In the genomic region with DNA sequence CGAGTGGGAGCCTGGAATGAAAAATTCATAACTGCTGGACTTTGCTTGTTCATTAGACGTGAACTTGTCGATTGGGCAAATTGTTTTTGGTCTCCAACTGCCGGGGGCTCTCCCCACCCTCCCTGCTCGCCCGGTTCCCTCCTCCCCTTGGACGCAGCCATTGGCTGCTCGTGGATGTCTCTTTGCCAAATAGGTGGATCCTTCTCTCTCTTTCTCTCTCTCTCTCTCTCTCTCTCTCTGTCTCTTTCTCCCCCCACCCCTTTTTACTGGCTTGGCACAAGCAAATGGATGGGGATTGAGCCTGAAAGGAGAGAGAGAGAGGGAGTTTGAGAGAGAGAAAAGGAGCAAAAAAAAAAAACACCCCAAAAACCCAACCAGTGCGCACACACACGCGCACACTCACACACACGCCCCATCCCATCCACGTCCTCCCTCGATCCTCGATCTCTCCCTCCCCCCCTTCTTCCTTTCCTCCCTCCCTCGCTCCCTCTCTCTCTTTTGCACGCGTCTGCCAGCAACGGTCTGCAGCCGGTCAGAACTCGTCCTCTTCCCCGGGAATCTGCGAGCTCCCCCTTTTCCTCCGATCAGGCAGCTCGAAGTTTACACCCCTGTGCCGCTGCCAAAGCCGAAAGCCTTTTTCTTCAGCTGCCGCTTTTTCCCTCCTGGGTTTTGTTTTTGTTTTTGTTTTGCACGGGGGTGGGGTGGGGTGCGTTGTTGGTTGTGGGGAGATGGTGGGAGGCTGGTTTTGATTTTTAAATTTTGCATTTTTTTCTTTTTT, we compare ENCODE assay signal across 1 cellular context.
TF ChIP-seq lines count a peak whose summit lies in the region.

No MANE protein-coding gene starts in this region.

TF ChIP-seq in HepG2, 621 proteins besides CTCF, POLR2A, EP300 and RAD21 (continued from another document and continues in another):
- TF ChIP-seq, protein P1, sequence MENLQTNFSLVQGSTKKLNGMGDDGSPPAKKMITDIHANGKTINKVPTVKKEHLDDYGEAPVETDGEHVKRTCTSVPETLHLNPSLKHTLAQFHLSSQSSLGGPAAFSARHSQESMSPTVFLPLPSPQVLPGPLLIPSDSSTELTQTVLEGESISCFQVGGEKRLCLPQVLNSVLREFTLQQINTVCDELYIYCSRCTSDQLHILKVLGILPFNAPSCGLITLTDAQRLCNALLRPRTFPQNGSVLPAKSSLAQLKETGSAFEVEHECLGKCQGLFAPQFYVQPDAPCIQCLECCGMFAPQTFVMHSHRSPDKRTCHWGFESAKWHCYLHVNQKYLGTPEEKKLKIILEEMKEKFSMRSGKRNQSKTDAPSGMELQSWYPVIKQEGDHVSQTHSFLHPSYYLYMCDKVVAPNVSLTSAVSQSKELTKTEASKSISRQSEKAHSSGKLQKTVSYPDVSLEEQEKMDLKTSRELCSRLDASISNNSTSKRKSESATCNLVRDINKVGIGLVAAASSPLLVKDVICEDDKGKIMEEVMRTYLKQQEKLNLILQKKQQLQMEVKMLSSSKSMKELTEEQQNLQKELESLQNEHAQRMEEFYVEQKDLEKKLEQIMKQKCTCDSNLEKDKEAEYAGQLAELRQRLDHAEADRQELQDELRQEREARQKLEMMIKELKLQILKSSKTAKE (CRISPR knock-in tag; IDR thresholded peaks at IDR 0.05; ENCODE audit: borderline replicate concordance) = no peak
- TF ChIP-seq SRY (CRISPR knock-in tag; IDR thresholded peaks at IDR 0.05) = no peak
- no peak for TF ChIP-seq ZNF235 (CRISPR knock-in tag; IDR thresholded peaks at IDR 0.05; ENCODE audit: borderline replicate concordance)
- TF ChIP-seq SRF (IDR thresholded peaks at IDR 0.05; ENCODE audit: low read depth, low read length) = no peak
- TF ChIP-seq, protein P2, sequence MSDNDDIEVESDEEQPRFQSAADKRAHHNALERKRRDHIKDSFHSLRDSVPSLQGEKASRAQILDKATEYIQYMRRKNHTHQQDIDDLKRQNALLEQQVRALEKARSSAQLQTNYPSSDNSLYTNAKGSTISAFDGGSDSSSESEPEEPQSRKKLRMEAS (IDR thresholded peaks at IDR 0.05) = peak; percentile 78
- no peak for TF ChIP-seq HHEX (CRISPR knock-in tag; IDR thresholded peaks at IDR 0.05)
- peak; percentile 16 for TF ChIP-seq TEAD3 (CRISPR knock-in tag; optimal IDR thresholded peaks at IDR 0.05; ENCODE audit: borderline replicate concordance)
- no peak for TF ChIP-seq ZNF766 (CRISPR knock-in tag; IDR thresholded peaks at IDR 0.05; ENCODE audit: borderline replicate concordance)
- peak; percentile 43; the same call in 1 of the 2 replicates for TF ChIP-seq TAF1 (CRISPR knock-in tag; IDR thresholded peaks at IDR 0.05)
- TF ChIP-seq CC2D1A (CRISPR knock-in tag; IDR thresholded peaks at IDR 0.05) = no peak
- TF ChIP-seq EEA1 (CRISPR knock-in tag; IDR thresholded peaks at IDR 0.05; ENCODE audit: borderline replicate concordance) = no peak
- TF ChIP-seq, protein P3, sequence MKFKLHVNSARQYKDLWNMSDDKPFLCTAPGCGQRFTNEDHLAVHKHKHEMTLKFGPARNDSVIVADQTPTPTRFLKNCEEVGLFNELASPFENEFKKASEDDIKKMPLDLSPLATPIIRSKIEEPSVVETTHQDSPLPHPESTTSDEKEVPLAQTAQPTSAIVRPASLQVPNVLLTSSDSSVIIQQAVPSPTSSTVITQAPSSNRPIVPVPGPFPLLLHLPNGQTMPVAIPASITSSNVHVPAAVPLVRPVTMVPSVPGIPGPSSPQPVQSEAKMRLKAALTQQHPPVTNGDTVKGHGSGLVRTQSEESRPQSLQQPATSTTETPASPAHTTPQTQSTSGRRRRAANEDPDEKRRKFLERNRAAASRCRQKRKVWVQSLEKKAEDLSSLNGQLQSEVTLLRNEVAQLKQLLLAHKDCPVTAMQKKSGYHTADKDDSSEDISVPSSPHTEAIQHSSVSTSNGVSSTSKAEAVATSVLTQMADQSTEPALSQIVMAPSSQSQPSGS (CRISPR knock-in tag; IDR thresholded peaks at IDR 0.05) = no peak
- peak; percentile 37; the same call in 1 of the 2 replicates for TF ChIP-seq KAT8 (CRISPR knock-in tag; IDR thresholded peaks at IDR 0.05)
- peak; percentile 89 for TF ChIP-seq SALL1 (CRISPR knock-in tag; IDR thresholded peaks at IDR 0.05)
- no peak for TF ChIP-seq HNRNPUL1 (IDR thresholded peaks at IDR 0.05; ENCODE audit: low read depth, low read length)
- no peak for TF ChIP-seq ATF7-NPFF (CRISPR knock-in tag; IDR thresholded peaks at IDR 0.05; ENCODE audit: low read depth)
- TF ChIP-seq TOE1 (CRISPR knock-in tag; IDR thresholded peaks at IDR 0.05) = no peak
- no peak for TF ChIP-seq TRIM24 (CRISPR knock-in tag; IDR thresholded peaks at IDR 0.05)
- TF ChIP-seq ZNF274 (CRISPR knock-in tag; IDR thresholded peaks at IDR 0.05) = peak; percentile 61; the same call in 1 of the 2 replicates
- TF ChIP-seq FOXC1 (CRISPR knock-in tag; IDR thresholded peaks at IDR 0.05; ENCODE audit: borderline replicate concordance) = 0 out of 2 replicates have a peak, but pooled peaks have one; percentile 40
- TF ChIP-seq ZNF598 (CRISPR knock-in tag; IDR thresholded peaks at IDR 0.05; ENCODE audit: borderline replicate concordance) = no peak
- no peak for TF ChIP-seq BORCS8-MEF2B (CRISPR knock-in tag; IDR thresholded peaks at IDR 0.05)
- TF ChIP-seq NKX3-1 (CRISPR knock-in tag; IDR thresholded peaks at IDR 0.05) = no peak
- no peak for TF ChIP-seq ZNF772 (CRISPR knock-in tag; IDR thresholded peaks at IDR 0.05)
- no peak for TF ChIP-seq MLLT10 (CRISPR knock-in tag; IDR thresholded peaks at IDR 0.05)
- TF ChIP-seq BRD4 (CRISPR knock-in tag; IDR thresholded peaks at IDR 0.05) = no peak
- TF ChIP-seq, protein P4, sequence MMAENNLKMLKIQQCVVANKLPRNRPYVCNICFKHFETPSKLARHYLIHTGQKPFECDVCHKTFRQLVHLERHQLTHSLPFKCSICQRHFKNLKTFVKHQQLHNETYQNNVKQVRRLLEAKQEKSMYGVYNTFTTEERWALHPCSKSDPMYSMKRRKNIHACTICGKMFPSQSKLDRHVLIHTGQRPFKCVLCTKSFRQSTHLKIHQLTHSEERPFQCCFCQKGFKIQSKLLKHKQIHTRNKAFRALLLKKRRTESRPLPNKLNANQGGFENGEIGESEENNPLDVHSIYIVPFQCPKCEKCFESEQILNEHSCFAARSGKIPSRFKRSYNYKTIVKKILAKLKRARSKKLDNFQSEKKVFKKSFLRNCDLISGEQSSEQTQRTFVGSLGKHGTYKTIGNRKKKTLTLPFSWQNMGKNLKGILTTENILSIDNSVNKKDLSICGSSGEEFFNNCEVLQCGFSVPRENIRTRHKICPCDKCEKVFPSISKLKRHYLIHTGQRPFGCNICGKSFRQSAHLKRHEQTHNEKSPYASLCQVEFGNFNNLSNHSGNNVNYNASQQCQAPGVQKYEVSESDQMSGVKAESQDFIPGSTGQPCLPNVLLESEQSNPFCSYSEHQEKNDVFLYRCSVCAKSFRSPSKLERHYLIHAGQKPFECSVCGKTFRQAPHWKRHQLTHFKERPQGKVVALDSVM (CRISPR knock-in tag; IDR thresholded peaks at IDR 0.05) = no peak
- TF ChIP-seq ZNF510 (CRISPR knock-in tag; IDR thresholded peaks at IDR 0.05; ENCODE audit: low read depth) = no peak
- no peak for TF ChIP-seq ZNF33A (CRISPR knock-in tag; IDR thresholded peaks at IDR 0.05; ENCODE audit: borderline replicate concordance)
- no peak for TF ChIP-seq ZNF224 (CRISPR knock-in tag; IDR thresholded peaks at IDR 0.05)
- no peak for TF ChIP-seq SSRP1 (CRISPR knock-in tag; IDR thresholded peaks at IDR 0.05)
- no peak for TF ChIP-seq NPAS2 (CRISPR knock-in tag; IDR thresholded peaks at IDR 0.05; ENCODE audit: borderline replicate concordance)
- TF ChIP-seq, protein P5, sequence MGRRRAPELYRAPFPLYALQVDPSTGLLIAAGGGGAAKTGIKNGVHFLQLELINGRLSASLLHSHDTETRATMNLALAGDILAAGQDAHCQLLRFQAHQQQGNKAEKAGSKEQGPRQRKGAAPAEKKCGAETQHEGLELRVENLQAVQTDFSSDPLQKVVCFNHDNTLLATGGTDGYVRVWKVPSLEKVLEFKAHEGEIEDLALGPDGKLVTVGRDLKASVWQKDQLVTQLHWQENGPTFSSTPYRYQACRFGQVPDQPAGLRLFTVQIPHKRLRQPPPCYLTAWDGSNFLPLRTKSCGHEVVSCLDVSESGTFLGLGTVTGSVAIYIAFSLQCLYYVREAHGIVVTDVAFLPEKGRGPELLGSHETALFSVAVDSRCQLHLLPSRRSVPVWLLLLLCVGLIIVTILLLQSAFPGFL (CRISPR knock-in tag; IDR thresholded peaks at IDR 0.05) = no peak
- TF ChIP-seq ZNF644 (CRISPR knock-in tag; IDR thresholded peaks at IDR 0.05; ENCODE audit: low read depth) = no peak
- TF ChIP-seq ZNF614 (CRISPR knock-in tag; IDR thresholded peaks at IDR 0.05; ENCODE audit: borderline replicate concordance) = peak; percentile 17; the same call in 1 of the 2 replicates
- TF ChIP-seq HCFC1 (IDR thresholded peaks at IDR 0.05; ENCODE audit: low read depth, low read length) = no peak
- TF ChIP-seq, protein P6, sequence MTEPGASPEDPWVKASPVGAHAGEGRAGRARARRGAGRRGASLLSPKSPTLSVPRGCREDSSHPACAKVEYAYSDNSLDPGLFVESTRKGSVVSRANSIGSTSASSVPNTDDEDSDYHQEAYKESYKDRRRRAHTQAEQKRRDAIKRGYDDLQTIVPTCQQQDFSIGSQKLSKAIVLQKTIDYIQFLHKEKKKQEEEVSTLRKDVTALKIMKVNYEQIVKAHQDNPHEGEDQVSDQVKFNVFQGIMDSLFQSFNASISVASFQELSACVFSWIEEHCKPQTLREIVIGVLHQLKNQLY (CRISPR knock-in tag; IDR thresholded peaks at IDR 0.05) = 0 out of 2 replicates have a peak, but pooled peaks have one; percentile 30
- TF ChIP-seq, protein P7, sequence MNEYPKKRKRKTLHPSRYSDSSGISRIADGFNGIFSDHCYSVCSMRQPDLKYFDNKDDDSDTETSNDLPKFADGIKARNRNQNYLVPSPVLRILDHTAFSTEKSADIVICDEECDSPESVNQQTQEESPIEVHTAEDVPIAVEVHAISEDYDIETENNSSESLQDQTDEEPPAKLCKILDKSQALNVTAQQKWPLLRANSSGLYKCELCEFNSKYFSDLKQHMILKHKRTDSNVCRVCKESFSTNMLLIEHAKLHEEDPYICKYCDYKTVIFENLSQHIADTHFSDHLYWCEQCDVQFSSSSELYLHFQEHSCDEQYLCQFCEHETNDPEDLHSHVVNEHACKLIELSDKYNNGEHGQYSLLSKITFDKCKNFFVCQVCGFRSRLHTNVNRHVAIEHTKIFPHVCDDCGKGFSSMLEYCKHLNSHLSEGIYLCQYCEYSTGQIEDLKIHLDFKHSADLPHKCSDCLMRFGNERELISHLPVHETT (CRISPR knock-in tag; conservative IDR thresholded peaks at IDR 0.05) = 0 out of 2 replicates have a peak, but pooled peaks have one; percentile 43
- TF ChIP-seq NCOA2 (CRISPR knock-in tag; IDR thresholded peaks at IDR 0.05) = 0 out of 2 replicates have a peak, but pooled peaks have one; percentile 9
- no peak for TF ChIP-seq RAD51 (IDR thresholded peaks at IDR 0.05; ENCODE audit: borderline replicate concordance)
- no peak for TF ChIP-seq ZNF292 (CRISPR knock-in tag; IDR thresholded peaks at IDR 0.05; ENCODE audit: borderline replicate concordance, low read depth)
- TF ChIP-seq MXI1 (IDR thresholded peaks at IDR 0.05; ENCODE audit: borderline replicate concordance, low read depth, low read length) = no peak; the same call in 2 of the 3 replicates
- TF ChIP-seq PPARG (CRISPR knock-in tag; conservative IDR thresholded peaks at IDR 0.05) = no peak
- no peak for TF ChIP-seq JUN (CRISPR knock-in tag; IDR thresholded peaks at IDR 0.05)
- TF ChIP-seq DNMT1 (CRISPR knock-in tag; IDR thresholded peaks at IDR 0.05) = no peak
- TF ChIP-seq, protein P8, sequence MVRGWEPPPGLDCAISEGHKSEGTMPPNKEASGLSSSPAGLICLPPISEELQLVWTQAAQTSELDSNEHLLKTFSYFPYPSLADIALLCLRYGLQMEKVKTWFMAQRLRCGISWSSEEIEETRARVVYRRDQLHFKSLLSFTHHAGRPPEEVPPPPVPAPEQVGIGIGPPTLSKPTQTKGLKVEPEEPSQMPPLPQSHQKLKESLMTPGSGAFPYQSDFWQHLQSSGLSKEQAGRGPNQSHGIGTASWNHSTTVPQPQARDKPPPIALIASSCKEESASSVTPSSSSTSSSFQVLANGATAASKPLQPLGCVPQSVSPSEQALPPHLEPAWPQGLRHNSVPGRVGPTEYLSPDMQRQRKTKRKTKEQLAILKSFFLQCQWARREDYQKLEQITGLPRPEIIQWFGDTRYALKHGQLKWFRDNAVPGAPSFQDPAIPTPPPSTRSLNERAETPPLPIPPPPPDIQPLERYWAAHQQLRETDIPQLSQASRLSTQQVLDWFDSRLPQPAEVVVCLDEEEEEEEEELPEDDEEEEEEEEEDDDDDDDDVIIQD (CRISPR knock-in tag; IDR thresholded peaks at IDR 0.05; ENCODE audit: low read depth) = peak; percentile 13; the same call in 1 of the 2 replicates
- peak; percentile 6; the same call in 1 of the 2 replicates for TF ChIP-seq SPEN (CRISPR knock-in tag; IDR thresholded peaks at IDR 0.05; ENCODE audit: low read depth)
- TF ChIP-seq ZNF335 (CRISPR knock-in tag; IDR thresholded peaks at IDR 0.05) = no peak
- TF ChIP-seq ZFX (CRISPR knock-in tag; IDR thresholded peaks at IDR 0.05; ENCODE audit: low read depth) = no peak; the same call in 1 of the 2 replicates
- TF ChIP-seq FIP1L1 (IDR thresholded peaks at IDR 0.05; ENCODE audit: borderline replicate concordance, insufficient read depth, low read depth, low read length) = no peak
- no peak for TF ChIP-seq ZNF790 (CRISPR knock-in tag; IDR thresholded peaks at IDR 0.05; ENCODE audit: borderline replicate concordance)
- no peak for TF ChIP-seq PHF5A (CRISPR knock-in tag; IDR thresholded peaks at IDR 0.05; ENCODE audit: low read depth, unreplicated experiment)
- no peak for TF ChIP-seq TBX3 (IDR thresholded peaks at IDR 0.05; ENCODE audit: borderline replicate concordance)
- no peak for TF ChIP-seq ZNF607 (CRISPR knock-in tag; IDR thresholded peaks at IDR 0.05; ENCODE audit: borderline replicate concordance)
- peak; percentile 72 for TF ChIP-seq ZNF777 (CRISPR knock-in tag; IDR thresholded peaks at IDR 0.05)
- TF ChIP-seq ZNF343 (CRISPR knock-in tag; IDR thresholded peaks at IDR 0.05) = no peak
- TF ChIP-seq ZSCAN12 (CRISPR knock-in tag; IDR thresholded peaks at IDR 0.05) = no peak
- no peak for TF ChIP-seq ZMYM3 (CRISPR knock-in tag; IDR thresholded peaks at IDR 0.05)
- TF ChIP-seq JUNB (CRISPR knock-in tag; IDR thresholded peaks at IDR 0.05; ENCODE audit: borderline replicate concordance) = 0 out of 2 replicates have a peak, but pooled peaks have one; percentile 44
- TF ChIP-seq, protein P9, sequence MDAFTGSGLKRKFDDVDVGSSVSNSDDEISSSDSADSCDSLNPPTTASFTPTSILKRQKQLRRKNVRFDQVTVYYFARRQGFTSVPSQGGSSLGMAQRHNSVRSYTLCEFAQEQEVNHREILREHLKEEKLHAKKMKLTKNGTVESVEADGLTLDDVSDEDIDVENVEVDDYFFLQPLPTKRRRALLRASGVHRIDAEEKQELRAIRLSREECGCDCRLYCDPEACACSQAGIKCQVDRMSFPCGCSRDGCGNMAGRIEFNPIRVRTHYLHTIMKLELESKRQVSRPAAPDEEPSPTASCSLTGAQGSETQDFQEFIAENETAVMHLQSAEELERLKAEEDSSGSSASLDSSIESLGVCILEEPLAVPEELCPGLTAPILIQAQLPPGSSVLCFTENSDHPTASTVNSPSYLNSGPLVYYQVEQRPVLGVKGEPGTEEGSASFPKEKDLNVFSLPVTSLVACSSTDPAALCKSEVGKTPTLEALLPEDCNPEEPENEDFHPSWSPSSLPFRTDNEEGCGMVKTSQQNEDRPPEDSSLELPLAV (CRISPR knock-in tag; conservative IDR thresholded peaks at IDR 0.05; ENCODE audit: low read depth) = no peak
